In the genomic region with DNA sequence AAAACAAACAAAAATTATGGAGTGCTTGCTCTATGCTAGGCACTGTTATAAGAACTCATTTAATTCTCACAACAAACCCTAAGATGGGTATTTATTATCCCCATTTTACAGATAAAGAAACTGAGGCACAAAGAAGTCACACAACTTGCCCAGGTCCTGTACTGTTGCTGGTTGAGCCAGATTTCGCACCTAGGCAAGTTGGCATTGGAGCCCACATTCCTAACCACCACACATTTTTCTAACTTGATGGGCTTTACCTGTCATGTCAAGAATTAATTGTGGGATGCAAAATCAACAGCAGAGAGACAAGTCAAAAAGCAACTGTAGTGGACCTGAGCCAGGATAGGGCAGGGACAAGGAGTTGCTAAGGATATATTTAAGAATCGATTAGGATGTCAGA, we compare ENCODE assay signal across 25 cellular contexts. TPM values are rescaled to one million over a fixed set of nuclear protein-coding genes. Genes with fewer than 3 reads are reported as not detected.
DNase-seq lines count a peak whose midpoint lies in the region; ATAC-seq and TF ChIP-seq lines count a peak whose summit lies in the region.
"Had no signal": no experiment of that assay in that cellular context is flagged by ENCODE, and none has a peak within 500 bp of the region (broad histone marks: within the 10 kb centered on the region; RNA-seq: fewer than 3 reads in every experiment).

No MANE protein-coding gene starts in this region.

- ATAC-seq in GM19328 (IDR thresholded peaks at IDR 0.05; ENCODE audit: unreplicated experiment): no peak
- ATAC-seq in GM21526 (IDR thresholded peaks at IDR 0.05; ENCODE audit: low FRiP score, unreplicated experiment): no peak
- ATAC-seq: activated CD8-positive, alpha-beta T cell treated with anti-CD3 and anti-CD28 coated beads for 36 hours; HCT116; lower lobe of right lung; stimulated activated naive CD8-positive, alpha-beta T cell treated with anti-CD3 and anti-CD28 coated beads, Interleukin-15, Interleukin-2, amounts not matched to agents 100 U/mL and 50 U/mL, for 24 hours had no signal

- H3K9me3 ChIP-seq in Peyer's patch (no peaks in the 10 kb centered on the region), colonic mucosa (no peaks in the 10 kb centered on the region), tibial nerve (no peaks in the 10 kb centered on the region), HAP-1 (no peaks in the 10 kb centered on the region)
- H3K9me3 ChIP-seq: BLaER1 treated with 17β-estradiol and CSF1 and Interleukin-3, amounts not matched to agents 10 nM and 100 nM; lower lobe of right lung had no signal

- H3K36me3 ChIP-seq in Peyer's patch: no peaks in the 10 kb centered on the region
- no peaks in the 10 kb centered on the region for H3K36me3 ChIP-seq in colonic mucosa
- H3K36me3 ChIP-seq in tibial nerve: no peaks in the 10 kb centered on the region
- no peaks in the 10 kb centered on the region for H3K36me3 ChIP-seq in HAP-1 (replicated peaks)
- H3K36me3 ChIP-seq: BLaER1 treated with 17β-estradiol and CSF1 and Interleukin-3, amounts not matched to agents 10 nM and 100 nM; lower lobe of right lung had no signal

- 92 to 95% methylated on average over 2 of the region's 2 CpGs for WGBS in tibial nerve, 2 donors

- H3K9ac ChIP-seq in colonic mucosa (ENCODE audit: low read depth in 2 of 2, low read length in 2 of 2): peak overlapping the region in 1 of 2 donors; percentile 76
- H3K9ac ChIP-seq: BLaER1 treated with 17β-estradiol and CSF1 and Interleukin-3, amounts not matched to agents 10 nM and 100 nM had no signal

- H3K4me3 Mint-ChIP-seq in nephron: no peak overlapping the region
- H3K4me3 Mint-ChIP-seq: activated CD8-positive, alpha-beta T cell treated with anti-CD3 and anti-CD28 coated beads for 36 hours; activated naive CD8-positive, alpha-beta T cell treated with anti-CD3 and anti-CD28 coated beads for 36 hours; T-helper 1 cell treated with Interleukin-12 subunit alpha and Interleukin-12 subunit beta and Interleukin-4 antibody, amounts not matched to agents 30 μg/mL and 1 μg/mL, for 36 hours had no signal

- TF ChIP-seq POLR2A in Peyer's patch (IDR thresholded peaks at IDR 0.05): no peak
- no peak for TF ChIP-seq POLR2A in tibial nerve (IDR thresholded peaks at IDR 0.05)

- TF ChIP-seq CTCF in Peyer's patch (IDR thresholded peaks at IDR 0.05) (no peak), colonic mucosa (IDR thresholded peaks at IDR 0.05) (no peak), nephron (IDR thresholded peaks at IDR 0.05; ENCODE audit: unreplicated experiment in 3 of 3) (no peak), tibial nerve (IDR thresholded peaks at IDR 0.05) (no peak)

- DNase-seq in Peyer's patch: no peak
- no peak for DNase-seq in colonic mucosa
- DNase-seq in tibial nerve (ENCODE audit: low spot score in 2 of 2): no peak
- no peak for DNase-seq in HAP-1 (ENCODE audit: low spot score in 2 of 2)
- DNase-seq in mucosa of gallbladder (ENCODE audit: low spot score): no peak
- DNase-seq: activated CD4-positive, CD25-positive, alpha-beta regulatory T cell treated with anti-CD3 and anti-CD28 coated beads, Interleukin-2, amount 50 U/mL, for 72 hours; activated CD8-positive, alpha-beta T cell treated with anti-CD3 and anti-CD28 coated beads for 36 hours; activated naive CD8-positive, alpha-beta T cell treated with anti-CD3 and anti-CD28 coated beads for 36 hours; DMS79 treated with DMSO at 0.1 percent for 48 hours; dorsolateral prefrontal cortex; islet precursor cell; KBM-7; lower lobe of right lung; MM.1S; NCI-H2029 treated with DMSO at 0.1 percent for 48 hours; NCI-H82; RPMI8226; stimulated activated naive CD8-positive, alpha-beta T cell treated with anti-CD3 and anti-CD28 coated beads, Interleukin-15, Interleukin-2, amounts not matched to agents 100 U/mL and 50 U/mL, for 24 hours had no signal

- H3K4me1 ChIP-seq in Peyer's patch: peaks cover 0 to 57% (median 9%) of the 10 kb centered on the region in 4 donors
- H3K4me1 ChIP-seq in colonic mucosa: peaks cover 25% of the 10 kb centered on the region
- H3K4me1 ChIP-seq in tibial nerve: peaks cover 0 to 97% (median 62%) of the 10 kb centered on the region in 4 donors
- peaks cover 4% of the 10 kb centered on the region for H3K4me1 ChIP-seq in HAP-1

- intact Hi-C loops in colonic mucosa (cut with DNase I): no loop called here

- in situ Hi-C loops in HAP-1 (cut with MboI; ENCODE audit: low sequenced_read_pairs): no loop called here

- H3K27ac ChIP-seq in Peyer's patch (peak overlapping the region in 3 of 4 donors; percentile 36 to 72 (median 57)), colonic mucosa (peak overlapping the region; percentile 75), tibial nerve (peak overlapping the region; percentile 56 to 85 (median 68))
- H3K27ac ChIP-seq: BLaER1 treated with 17β-estradiol and CSF1 and Interleukin-3, amounts not matched to agents 10 nM and 100 nM; lower lobe of right lung had no signal

- H3K9me3 Mint-ChIP-seq in nephron: no peaks in the 10 kb centered on the region
- H3K9me3 Mint-ChIP-seq: activated CD8-positive, alpha-beta T cell treated with anti-CD3 and anti-CD28 coated beads for 36 hours; activated naive CD8-positive, alpha-beta T cell treated with anti-CD3 and anti-CD28 coated beads for 36 hours; activated T-helper 2 cell treated with anti-CD3 and anti-CD28 coated beads, Interferon-gamma antibody, Interleukin-2, Interleukin-4, amounts not matched to agents 10 μg/mL and 5 μg/mL and 100 μg/mL, durations not matched to agents 14 hours and 24 hours and 36 hours; T-helper 1 cell treated with Interleukin-12 subunit alpha and Interleukin-12 subunit beta and Interleukin-4 antibody, amounts not matched to agents 30 μg/mL and 1 μg/mL, for 36 hours had no signal

- H3K4me1 Mint-ChIP-seq in nephron: peaks cover 81% of the 10 kb centered on the region

- H3K27ac Mint-ChIP-seq in nephron: peak overlapping the region; percentile 95 to 98 (median 96)
- H3K27ac Mint-ChIP-seq: activated CD8-positive, alpha-beta T cell treated with anti-CD3 and anti-CD28 coated beads for 36 hours; activated naive CD8-positive, alpha-beta T cell treated with anti-CD3 and anti-CD28 coated beads for 36 hours; activated T-helper 2 cell treated with anti-CD3 and anti-CD28 coated beads, Interferon-gamma antibody, Interleukin-2, Interleukin-4, amounts not matched to agents 10 μg/mL and 5 μg/mL and 100 μg/mL, durations not matched to agents 14 hours and 24 hours and 36 hours; T-helper 1 cell treated with Interleukin-12 subunit alpha and Interleukin-12 subunit beta and Interleukin-4 antibody, amounts not matched to agents 30 μg/mL and 1 μg/mL, for 36 hours had no signal

- TF ChIP-seq EP300 in tibial nerve (IDR thresholded peaks at IDR 0.05): no peak

- no peaks in the 10 kb centered on the region for H3K27me3 Mint-ChIP-seq in nephron (ENCODE audit: low read depth)
- H3K27me3 Mint-ChIP-seq: activated CD8-positive, alpha-beta T cell treated with anti-CD3 and anti-CD28 coated beads for 36 hours; activated naive CD8-positive, alpha-beta T cell treated with anti-CD3 and anti-CD28 coated beads for 36 hours had no signal

- H3K4me3 ChIP-seq in Peyer's patch (no peak overlapping the region), colonic mucosa (no peak overlapping the region), tibial nerve (no peak overlapping the region), HAP-1 (no peak overlapping the region)
- H3K4me3 ChIP-seq: BLaER1 treated with 17β-estradiol and CSF1 and Interleukin-3, amounts not matched to agents 10 nM and 100 nM; lower lobe of right lung had no signal

- H3K36me3 Mint-ChIP-seq in nephron (ENCODE audit: low read depth): peaks cover 3% of the 10 kb centered on the region
- H3K36me3 Mint-ChIP-seq: activated naive CD8-positive, alpha-beta T cell treated with anti-CD3 and anti-CD28 coated beads for 36 hours had no signal

- H3K27me3 ChIP-seq in Peyer's patch (no peaks in the 10 kb centered on the region), colonic mucosa (no peaks in the 10 kb centered on the region), tibial nerve (no peaks in the 10 kb centered on the region), HAP-1 (ENCODE audit: low read depth) (no peaks in the 10 kb centered on the region)
- H3K27me3 ChIP-seq: BLaER1 treated with 17β-estradiol and CSF1 and Interleukin-3, amounts not matched to agents 10 nM and 100 nM; dorsolateral prefrontal cortex had no signal

RNA-seq across cellular contexts. Expression of gene VILL, which starts 47.9 kb away (rescaled TPM):
- total RNA-seq in Peyer's patch (100 to 1,000 TPM in 3 of 4 donors, 10 to 100 TPM in 1; 59.4 to 309 (median 230) TPM), colonic mucosa (100 to 1,000 TPM; 155 to 166 TPM), tibial nerve (10 to 100 TPM; 13.6 to 16.5 (median 15.3) TPM), mucosa of gallbladder (131 TPM)
